Comparison of ENCODE assay signal across 8 cellular contexts in the genomic region with DNA sequence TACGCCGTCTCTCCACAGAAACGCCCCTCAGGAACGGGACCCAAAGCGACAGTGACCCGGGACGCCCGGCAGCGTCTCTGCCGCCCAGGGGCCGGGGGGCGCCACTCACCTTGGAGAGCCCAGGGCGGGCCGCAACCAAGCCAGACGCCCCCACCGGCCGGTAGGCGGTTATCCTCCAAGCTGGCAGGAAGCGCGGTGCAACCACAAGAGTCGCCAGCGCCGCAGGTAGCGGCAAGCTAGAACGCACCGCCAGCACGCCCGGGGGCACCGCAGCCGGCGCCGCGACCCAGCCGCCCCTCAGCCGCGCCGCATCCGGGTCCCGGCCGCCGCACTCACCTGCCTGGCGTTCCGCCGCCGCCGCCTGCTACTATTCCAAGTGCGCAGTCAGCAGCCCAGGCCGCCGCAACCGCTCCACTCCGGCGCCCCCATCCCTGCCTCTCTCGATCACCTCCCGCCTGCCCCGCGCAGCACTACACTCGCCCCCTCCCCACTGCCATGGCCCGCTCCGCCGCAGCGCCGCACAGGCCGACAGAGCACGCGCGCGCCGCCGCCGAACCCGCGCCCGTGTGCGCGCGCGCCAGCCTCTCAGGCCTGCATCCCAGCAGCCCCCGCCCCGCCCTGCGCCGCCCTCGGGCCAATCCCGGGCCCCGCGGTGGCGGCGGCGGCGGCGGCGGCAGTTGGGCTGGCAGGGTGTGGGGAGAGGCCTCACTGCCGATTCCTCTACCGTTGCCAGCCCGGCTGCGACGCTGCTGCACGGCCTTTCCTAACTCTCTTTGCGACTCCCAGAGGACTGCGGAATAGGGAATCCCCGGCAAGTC.
DNase-seq lines count a peak whose midpoint lies in the region; ATAC-seq lines count a peak whose summit lies in the region.

TSS of gene PIK3CB (minus strand) at position 570 of the 818 bp plus-strand sequence. CDS start 75,585 bp downstream, outside the sequence.

- H3K4me3 Mint-ChIP-seq in central memory CD8-positive, alpha-beta T cell, result peak within 1 kb of the TSS; percentile 93

- peaks cover 23% of the 10 kb centered on the region for H3K36me3 Mint-ChIP-seq in central memory CD8-positive, alpha-beta T cell (ENCODE audit: insufficient read depth)

- DNase-seq in AG08395 (ENCODE audit: low spot score) (peak; percentile 96), NCI-H345 (lab: John Stamatoyannopoulos, UW) (peak; percentile 89), kidney glomerular epithelial cell (lab: John Stamatoyannopoulos, UW) (peak; percentile 78)
- DNase-seq in central memory CD8-positive, alpha-beta T cell (ENCODE audit: low spot score in 2 of 2), result peak; percentile 72 to 75
- peak; percentile 69 to 81 for DNase-seq in stimulated activated CD4-positive, alpha-beta T cell treated with anti-CD3 and anti-CD28 coated beads, Interleukin-1b, Interleukin-23, amount 100 ng/mL, for 1 hour (ENCODE audit: low read depth in 2 of 2)

- ATAC-seq in GM18873 (IDR thresholded peaks at IDR 0.05; ENCODE audit: low FRiP score, unreplicated experiment) (peak; percentile 69), HG03139 (IDR thresholded peaks at IDR 0.05; ENCODE audit: unreplicated experiment) (peak; percentile 92)
- peak; percentile 89 to 92 for ATAC-seq in activated CD4-positive, CD25-positive, alpha-beta regulatory T cell treated with anti-CD3 and anti-CD28 coated beads, Interleukin-2, amount 50 U/mL, for 24 hours
- ATAC-seq in central memory CD8-positive, alpha-beta T cell (replicated peaks; ENCODE audit: extremely low read depth, poor library complexity, severe bottlenecking), result peak; percentile 91

- H3K9me3 Mint-ChIP-seq in central memory CD8-positive, alpha-beta T cell, result no peaks in the 10 kb centered on the region

- peaks cover 26% of the 10 kb centered on the region for H3K4me1 Mint-ChIP-seq in central memory CD8-positive, alpha-beta T cell

- peak within 1 kb of the TSS; percentile 98 for H3K27ac Mint-ChIP-seq in central memory CD8-positive, alpha-beta T cell (ENCODE audit: low read depth)

- no peaks in the 10 kb centered on the region for H3K27me3 Mint-ChIP-seq in central memory CD8-positive, alpha-beta T cell

Comparison
In these comparisons a context has a peak if more than half of its experiments do, and no peak if none do; other contexts are left out.
1. Peak in every context shown above with its lines: DNase-seq and ATAC-seq.